Comparison of ENCODE assay signal across 23 cellular contexts in the genomic region with DNA sequence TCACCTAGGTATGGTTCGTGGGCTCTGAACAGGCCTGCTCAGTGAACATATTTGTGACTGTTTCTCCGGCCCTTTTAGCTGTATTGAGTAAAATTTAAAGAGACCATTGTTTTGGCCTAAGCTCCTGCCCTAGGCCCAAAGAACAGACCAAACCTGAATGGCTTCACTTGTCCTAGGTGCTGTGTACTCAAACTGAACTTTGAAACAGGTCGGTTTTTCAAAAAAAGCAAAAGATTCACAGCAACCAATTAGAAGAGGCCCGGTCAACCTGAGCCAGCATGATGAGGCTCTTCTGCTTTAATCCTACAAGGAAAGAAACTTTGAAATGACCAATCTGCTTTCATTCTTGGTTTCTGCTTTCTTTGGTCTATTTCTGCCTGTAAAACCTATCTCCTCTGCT. TPM values are rescaled to one million over a fixed set of nuclear protein-coding genes. Genes with fewer than 3 reads are reported as not detected.
DNase-seq lines count a peak whose midpoint lies in the region; ATAC-seq and TF ChIP-seq lines count a peak whose summit lies in the region.
"Had no signal": no experiment of that assay in that cellular context is flagged by ENCODE, and none has a peak within 500 bp of the region (broad histone marks: within the 10 kb centered on the region; RNA-seq: fewer than 3 reads in every experiment).

No MANE protein-coding gene starts in this region.

- no peaks in the 10 kb centered on the region for H3K4me1 Mint-ChIP-seq in activated T-helper 17 cell treated with anti-CD3 and anti-CD28 coated beads, Interleukin-2, amount 50 U/mL, for 72 hours

- H3K9me3 Mint-ChIP-seq in activated T-helper 17 cell treated with anti-CD3 and anti-CD28 coated beads, Interleukin-2, amount 50 U/mL, for 72 hours = no peaks in the 10 kb centered on the region
- H3K9me3 Mint-ChIP-seq: CD4-positive, alpha-beta T cell; CD8-positive, alpha-beta memory T cell had no signal

- H3K36me3 Mint-ChIP-seq in activated T-helper 17 cell treated with anti-CD3 and anti-CD28 coated beads, Interleukin-2, amount 50 U/mL, for 72 hours (ENCODE audit: low read depth) = no peaks in the 10 kb centered on the region
- H3K36me3 Mint-ChIP-seq: CD14-positive monocyte; CD8-positive, alpha-beta memory T cell had no signal

- TF ChIP-seq CTCF in GM12865 (IDR thresholded peaks at IDR 0.05; ENCODE audit: insufficient read depth, low read depth, low read length, missing control alignments) (no peak), right lobe of liver (IDR thresholded peaks at IDR 0.05) (no peak), testis (IDR thresholded peaks at IDR 0.05) (no peak)

- TF ChIP-seq POLR2A in right lobe of liver (IDR thresholded peaks at IDR 0.05) (no peak), testis (IDR thresholded peaks at IDR 0.05) (no peak)

- H3K4me1 ChIP-seq in right lobe of liver (peaks cover 0 to 7% (median 3%) of the 10 kb centered on the region in 4 donors), testis (peaks cover under 1% of the 10 kb centered on the region)
- H3K4me1 ChIP-seq: BE2C had no signal

- no peak overlapping the region for H3K4me3 Mint-ChIP-seq in activated T-helper 17 cell treated with anti-CD3 and anti-CD28 coated beads, Interleukin-2, amount 50 U/mL, for 72 hours
- H3K4me3 Mint-ChIP-seq: CD14-positive monocyte; CD4-positive, alpha-beta T cell; CD8-positive, alpha-beta memory T cell had no signal

- intact Hi-C loops in right lobe of liver (cut with DNase I) (no loop called here), testis (cut with DNase I; ENCODE audit: low total_unique reads) (no loop called here)

- H3K27me3 Mint-ChIP-seq in activated T-helper 17 cell treated with anti-CD3 and anti-CD28 coated beads, Interleukin-2, amount 50 U/mL, for 72 hours = no peaks in the 10 kb centered on the region
- H3K27me3 Mint-ChIP-seq: CD4-positive, alpha-beta T cell; CD8-positive, alpha-beta memory T cell had no signal

- 49% methylated on average over 4 of the region's 4 CpGs for WGBS in right lobe of liver (ENCODE audit: insufficient coverage, low coverage, low lambda C conversion rate, missing lambda C conversion rate)
- 85 to 88% methylated on average over 4 of the region's 4 CpGs for WGBS in testis, 2 donors

- H3K4me3 ChIP-seq in GM12865 (ENCODE audit: low read depth, low read length) (no peak overlapping the region), right lobe of liver (no peak overlapping the region), testis (no peak overlapping the region)
- H3K4me3 ChIP-seq: A549; BLaER1 treated with 17β-estradiol and CSF1 and Interleukin-3, amounts not matched to agents 10 nM and 100 nM; GM23248 had no signal

- H3K36me3 ChIP-seq in right lobe of liver = no peaks in the 10 kb centered on the region
- no peaks in the 10 kb centered on the region for H3K36me3 ChIP-seq in testis (ENCODE audit: low read depth, missing control alignments)
- H3K36me3 ChIP-seq: BE2C; BLaER1 treated with 17β-estradiol and CSF1 and Interleukin-3, amounts not matched to agents 10 nM and 100 nM had no signal

- no peaks in the 10 kb centered on the region for H3K9me3 ChIP-seq in right lobe of liver
- H3K9me3 ChIP-seq in testis = no peaks in the 10 kb centered on the region
- H3K9me3 ChIP-seq: A549, BE2C had no signal

- no peak overlapping the region for H3K27ac Mint-ChIP-seq in activated T-helper 17 cell treated with anti-CD3 and anti-CD28 coated beads, Interleukin-2, amount 50 U/mL, for 72 hours
- H3K27ac Mint-ChIP-seq: CD4-positive, alpha-beta T cell; CD8-positive, alpha-beta memory T cell had no signal

- H3K27me3 ChIP-seq in right lobe of liver (no peaks in the 10 kb centered on the region), testis (no peaks in the 10 kb centered on the region)
- H3K27me3 ChIP-seq: BE2C; BLaER1 treated with 17β-estradiol and CSF1 and Interleukin-3, amounts not matched to agents 10 nM and 100 nM had no signal

- H3K27ac ChIP-seq in right lobe of liver (peak overlapping the region in 1 of 3 donors; percentile 42), testis (no peak overlapping the region)
- H3K27ac ChIP-seq: A549; BLaER1 treated with 17β-estradiol and CSF1 and Interleukin-3, amounts not matched to agents 10 nM and 100 nM; GM23248 had no signal

- ATAC-seq in activated T-helper 17 cell treated with anti-CD3 and anti-CD28 coated beads, Interleukin-2, amount 50 U/mL, for 72 hours (replicated peaks) = peak; percentile 16
- ATAC-seq in left lobe of liver = peak; percentile 89
- peak; percentile 69 to 84 (median 76) for ATAC-seq in right lobe of liver
- ATAC-seq in HG03439 (IDR thresholded peaks at IDR 0.05; ENCODE audit: unreplicated experiment) = no peak
- no peak for ATAC-seq in HG03025 (IDR thresholded peaks at IDR 0.05; ENCODE audit: low FRiP score, unreplicated experiment)
- ATAC-seq: A549 had no signal

- DNase-seq in GM12865 (ENCODE audit: low read depth) (peak; percentile 39), left lobe of liver (ENCODE audit: low spot score) (no peak), right lobe of liver (no peak), NCI-H1436 (lab: John Stamatoyannopoulos, UW) (no peak), testis (no peak)
- DNase-seq: 8988T; ACHN; AML-193; BE2C; Calu3; CD4-positive, alpha-beta T cell; CD8-positive, alpha-beta memory T cell; DMS153; DND-41; GM23248; H7; HCEC 1CT had no signal

RNA-seq across cellular contexts. Expression of gene USPL1, which starts 50.6 kb away (rescaled TPM):
- 10 to 100 TPM; 17.3 to 18.6 TPM for total RNA-seq in activated T-helper 17 cell treated with anti-CD3 and anti-CD28 coated beads, Interleukin-2, amount 50 U/mL, for 72 hours
- total RNA-seq in left lobe of liver = 7.4 TPM
- total RNA-seq in right lobe of liver = 10 to 100 TPM in 1 of 6 experiments, 1 to 10 TPM in 5; 5.6 to 11.2 (median 8.4) TPM
- total RNA-seq in testis = 10 to 100 TPM; 36.0 to 52.0 TPM
- 36.4 TPM for polyA plus RNA-seq in testis (ENCODE audit: insufficient read depth, low read depth, low replicate concordance)

Comparison
In these comparisons a context has a peak if more than half of its experiments do, and no peak if none do; other contexts are left out.
1. ATAC-seq: peak in activated T-helper 17 cell treated with anti-CD3 and anti-CD28 coated beads, Interleukin-2, amount 50 U/mL, for 72 hours (single experiment), left lobe of liver (single experiment) and right lobe of liver (4 of 4); none in HG03439 (single experiment) and HG03025 (single experiment).